Comparison of ENCODE assay signal across 8 cellular contexts in genomic region chr12:112408621-112409020, GRCh38. TPM values are rescaled to one million over a fixed set of nuclear protein-coding genes. Genes with fewer than 3 reads are reported as not detected.
DNase-seq lines count a peak whose midpoint lies in the region; ATAC-seq, FAIRE-seq and TF ChIP-seq lines count a peak whose summit lies in the region.

No MANE protein-coding gene starts in this region.

- 18% methylated on average over 5 of the region's 5 CpGs for WGBS in esophagus muscularis mucosa

- H3K27ac ChIP-seq in esophagus muscularis mucosa (replicated peaks in 1 of 4): peak overlapping the region; percentile 79 to 92 (median 83)

- H3K4me1 Mint-ChIP-seq in T-helper 1 cell treated with Interleukin-12 subunit alpha and Interleukin-12 subunit beta and Interleukin-4 antibody, amounts not matched to agents 30 μg/mL and 1 μg/mL, for 36 hours (ENCODE audit: low read depth): peaks cover 26% of the 10 kb centered on the region

- peak; percentile 3 for ATAC-seq in GM18505 (IDR thresholded peaks at IDR 0.05; ENCODE audit: unreplicated experiment)

- TF ChIP-seq EP300 in esophagus muscularis mucosa (IDR thresholded peaks at IDR 0.05): no peak

- H3K27me3 ChIP-seq in esophagus muscularis mucosa: no peaks in the 10 kb centered on the region

- no peaks in the 10 kb centered on the region for H3K9me3 ChIP-seq in esophagus muscularis mucosa

- no peaks in the 10 kb centered on the region for H3K9me3 Mint-ChIP-seq in T-helper 1 cell treated with Interleukin-12 subunit alpha and Interleukin-12 subunit beta and Interleukin-4 antibody, amounts not matched to agents 30 μg/mL and 1 μg/mL, for 36 hours

- H3K27me3 Mint-ChIP-seq in T-helper 1 cell treated with Interleukin-12 subunit alpha and Interleukin-12 subunit beta and Interleukin-4 antibody, amounts not matched to agents 30 μg/mL and 1 μg/mL, for 36 hours (ENCODE audit: low read depth): no peaks in the 10 kb centered on the region

- no peak for TF ChIP-seq CTCF in esophagus muscularis mucosa (IDR thresholded peaks at IDR 0.05)
- no peak for TF ChIP-seq CTCF in retinal pigment epithelial cell (conservative IDR thresholded peaks at IDR 0.05; ENCODE audit: low read depth, low read length)

- H3K4me3 Mint-ChIP-seq in T-helper 1 cell treated with Interleukin-12 subunit alpha and Interleukin-12 subunit beta and Interleukin-4 antibody, amounts not matched to agents 30 μg/mL and 1 μg/mL, for 36 hours: peak overlapping the region; percentile 99

- FAIRE-seq in urothelium cell line (lab: Jason Lieb, UNC): no peak

- H3K4me3 ChIP-seq in esophagus muscularis mucosa: peak overlapping the region; percentile 55 to 79 (median 68)
- H3K4me3 ChIP-seq in retinal pigment epithelial cell (ENCODE audit: low read length): peak overlapping the region; percentile 99

- H3K27ac Mint-ChIP-seq in T-helper 1 cell treated with Interleukin-12 subunit alpha and Interleukin-12 subunit beta and Interleukin-4 antibody, amounts not matched to agents 30 μg/mL and 1 μg/mL, for 36 hours: peak overlapping the region; percentile 99

- TF ChIP-seq POLR2A in GM18505 (IDR thresholded peaks at IDR 0.05; ENCODE audit: borderline replicate concordance, extremely low read depth, insufficient read depth, insufficient read length): no peak
- no peak for TF ChIP-seq POLR2A in esophagus muscularis mucosa (IDR thresholded peaks at IDR 0.05; ENCODE audit: low read depth)

- peaks cover 20 to 29% (median 23%) of the 10 kb centered on the region in 4 donors for H3K4me1 ChIP-seq in esophagus muscularis mucosa

- peaks cover 39 to 47% (median 43%) of the 10 kb centered on the region in 4 donors for H3K36me3 ChIP-seq in esophagus muscularis mucosa

- H3K36me3 Mint-ChIP-seq in T-helper 1 cell treated with Interleukin-12 subunit alpha and Interleukin-12 subunit beta and Interleukin-4 antibody, amounts not matched to agents 30 μg/mL and 1 μg/mL, for 36 hours (ENCODE audit: low read depth): peaks cover 45% of the 10 kb centered on the region

- DNase-seq in esophagus muscularis mucosa (ENCODE audit: extremely low spot score): no peak
- no peak for DNase-seq in retinal pigment epithelial cell (ENCODE audit: low read depth)
- DNase-seq in urothelium cell line (ENCODE audit: low spot score): no peak
- DNase-seq in NCI-H187 treated with DMSO at 0.1 percent for 48 hours (lab: John Stamatoyannopoulos, UW): no peak
- no peak for DNase-seq in cerebellar nuclear complex (lab: John Stamatoyannopoulos, UW)
- no peak for DNase-seq in activated CD4-positive, CD25-positive, alpha-beta regulatory T cell (lab: John Stamatoyannopoulos, UW)

- intact Hi-C loops in esophagus muscularis mucosa (cut with DNase I): no loop called here

RNA-seq across cellular contexts. Expression of gene RPL6, which starts 0.8 kb away (rescaled TPM):
- total RNA-seq in esophagus muscularis mucosa: 1,000 to 10,000 TPM in 3 of 4 donors, 100 to 1,000 TPM in 1; 946 to 1,705 (median 1,459) TPM

RNA-seq across cellular contexts. Expression of gene PTPN11, which starts 10.1 kb away (rescaled TPM):
- total RNA-seq in esophagus muscularis mucosa: 100 to 1,000 TPM; 132 to 142 (median 139) TPM

RNA-seq across cellular contexts. Expression of gene HECTD4, which starts 26.4 kb away (rescaled TPM):
- total RNA-seq in esophagus muscularis mucosa: 10 to 100 TPM; 27.3 to 59.3 (median 44.9) TPM
